In the genomic region with DNA sequence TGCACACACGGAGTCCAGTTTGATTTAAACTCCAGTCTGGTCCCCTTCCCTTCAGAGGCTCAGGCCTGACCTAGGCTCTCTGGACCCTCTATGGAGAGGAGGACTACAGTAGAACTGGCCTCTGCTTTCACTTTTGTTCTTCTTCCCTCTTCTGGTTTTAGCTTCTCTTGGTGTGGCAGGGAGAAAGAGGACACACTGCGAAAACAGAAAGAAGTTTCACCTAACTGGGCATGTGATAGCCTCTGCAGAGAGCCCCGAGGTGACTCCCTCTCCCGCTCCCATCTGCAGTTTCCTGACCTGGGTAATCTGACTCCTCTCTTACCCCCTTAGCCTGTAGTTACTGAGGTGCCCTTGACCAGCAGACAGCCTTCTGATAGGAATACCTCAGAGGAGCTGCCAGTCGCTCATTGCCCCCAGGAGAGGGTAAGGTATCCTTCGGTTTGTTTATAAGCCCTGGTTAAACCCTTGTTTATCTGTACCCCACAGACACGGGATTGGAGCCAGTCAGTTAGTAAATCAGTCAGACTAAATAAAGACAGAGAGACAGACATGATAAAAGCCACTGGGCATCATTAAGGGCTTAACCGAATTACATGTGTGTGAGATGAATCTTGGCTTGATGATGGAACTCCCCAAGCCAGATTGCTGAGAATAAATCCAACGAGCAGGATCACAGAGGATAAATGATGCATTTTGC, we compare ENCODE assay signal across 22 cellular contexts. TPM values are rescaled to one million over a fixed set of nuclear protein-coding genes. Genes with fewer than 3 reads are reported as not detected.
DNase-seq lines count a peak whose midpoint lies in the region; ATAC-seq and TF ChIP-seq lines count a peak whose summit lies in the region.
"Had no signal": no experiment of that assay in that cellular context is flagged by ENCODE, and none has a peak within 500 bp of the region (broad histone marks: within the 10 kb centered on the region; RNA-seq: fewer than 3 reads in every experiment).

No MANE protein-coding gene starts in this region.

- no peak overlapping the region for H2BK5ac ChIP-seq in IMR-90 (ENCODE audit: low read depth, low read length, poor library complexity, severe bottlenecking)

- POLR2A ChIA-PET in IMR-90 (lab: Charles Lee; ENCODE audit: unreplicated experiment), result no interaction called here

- intact Hi-C loops in IMR-90 (cut with micrococcal nuclease), result no loop called here

- H3K4me1 ChIP-seq in BLaER1 treated with 17β-estradiol and CSF1 and Interleukin-3, amounts not matched to agents 10 nM and 100 nM, result peaks cover 30 to 40% (median 34%) of the 10 kb centered on the region in 10 experiments
- no peaks in the 10 kb centered on the region for H3K4me1 ChIP-seq in IMR-90 (ENCODE audit: control insufficient read depth, insufficient read depth, low read length)
- H3K4me1 ChIP-seq: foreskin keratinocyte, SJSA1, vagina had no signal

- no peak overlapping the region for H4K91ac ChIP-seq in IMR-90 (ENCODE audit: insufficient read depth, low read depth, low read length)

- no peak overlapping the region for H3K4me3 ChIP-seq in BLaER1 treated with 17β-estradiol and CSF1 and Interleukin-3, amounts not matched to agents 10 nM and 100 nM
- no peak overlapping the region for H3K4me3 ChIP-seq in IMR-90 (ENCODE audit: insufficient read depth, low read depth, low read length)
- H3K4me3 ChIP-seq: coronary artery, SJSA1, vagina had no signal

- no peak overlapping the region for H2AFZ ChIP-seq in IMR-90 (replicated peaks; ENCODE audit: low read length, poor library complexity)

- no peak overlapping the region for H3K14ac ChIP-seq in IMR-90 (replicated peaks; ENCODE audit: low read depth, low read length)

- ATAC-seq in IMR-90 (ENCODE audit: low read depth) (peak; percentile 14; the same call in 1 of the 2 replicates), SK-N-SH treated with all-trans-retinoic acid at 6 μM for 48 hours (peak; percentile 43; the same call in 2 of the 3 replicates), GM21529 (IDR thresholded peaks at IDR 0.05; ENCODE audit: unreplicated experiment) (no peak), GM21423 (IDR thresholded peaks at IDR 0.05; ENCODE audit: unreplicated experiment) (no peak)
- ATAC-seq: activated T-helper 17 cell treated with anti-CD3 and anti-CD28 coated beads, Interleukin-2, amount 50 U/mL, for 72 hours; foreskin keratinocyte; HCT116; PC-3 had no signal

- no peak for TF ChIP-seq CTCF in IMR-90 (conservative IDR thresholded peaks at IDR 0.05; ENCODE audit: low read depth, low read length)

- 20% methylated on average over 1 of the region's 9 CpGs; no CpG with 5 or more reads in 1 of the 2 experiments for WGBS in IMR-90 (ENCODE audit: extremely low coverage in 2 of 2, insufficient read length in 1 of 2), 2 experiments

- H3K4ac ChIP-seq in IMR-90 (ENCODE audit: low read depth, low read length), result no peak overlapping the region

- H3K9me3 ChIP-seq in BLaER1 treated with 17β-estradiol and CSF1 and Interleukin-3, amounts not matched to agents 10 nM and 100 nM (replicated peaks in 1 of 11), result peaks cover 8 to 36% (median 23%) of the 10 kb centered on the region in 11 experiments; a peak in 21 of 22 replicates
- no peaks in the 10 kb centered on the region for H3K9me3 ChIP-seq in IMR-90 (ENCODE audit: control insufficient read depth, insufficient read depth, low read length)
- H3K9me3 ChIP-seq: SJSA1, vagina had no signal

- DNase-seq in IMR-90 (no peak), left kidney (ENCODE audit: low read depth, low spot score) (peak; percentile 86), NCI-H1694 (lab: John Stamatoyannopoulos, UW) (no peak)
- no peak for DNase-seq in stimulated activated CD4-positive, alpha-beta T cell treated with anti-CD3 and anti-CD28 coated beads, Interleukin-4, amount 100 ng/mL, for 24 hours
- DNase-seq: activated CD4-positive, CD25-positive, alpha-beta regulatory T cell treated with anti-CD3 and anti-CD28 coated beads, Interleukin-2, amount 50 U/mL, for 72 hours; CD8-positive, alpha-beta memory T cell; foreskin keratinocyte; NCI-H1417; NCI-H2227 treated with DMSO at 0.1 percent for 48 hours; nucleus accumbens; PC-3; stimulated activated CD4-positive, alpha-beta T cell treated with anti-CD3 and anti-CD28 coated beads, Interleukin-2, amount 100 ng/mL, for 24 hours had no signal

- no peak overlapping the region for H3K23ac ChIP-seq in IMR-90 (ENCODE audit: low read depth, low read length)

- H2BK15ac ChIP-seq in IMR-90 (ENCODE audit: low read depth, low read length), result no peak overlapping the region

- no peaks in the 10 kb centered on the region for H3K9me1 ChIP-seq in IMR-90 (ENCODE audit: insufficient read depth, low read length)

- no peak overlapping the region for H3K56ac ChIP-seq in IMR-90 (ENCODE audit: extremely low read depth, insufficient read depth, low read length)

- H2AK9ac ChIP-seq in IMR-90 (replicated peaks; ENCODE audit: low read depth, low read length, poor library complexity), result no peak overlapping the region

- no peak for TF ChIP-seq POLR2A in IMR-90 (IDR thresholded peaks at IDR 0.05; ENCODE audit: low read depth, low read length)

- H3K9ac ChIP-seq in BLaER1 treated with 17β-estradiol and CSF1 and Interleukin-3, amounts not matched to agents 10 nM and 100 nM, result no peak overlapping the region
- no peak overlapping the region for H3K9ac ChIP-seq in IMR-90 (ENCODE audit: low read depth, low read length)
- H3K9ac ChIP-seq: KMS-11 had no signal

- H4K5ac ChIP-seq in IMR-90 (ENCODE audit: low read depth, low read length), result no peak overlapping the region

- H2BK120ac ChIP-seq in IMR-90 (ENCODE audit: low read depth, low read length), result no peak overlapping the region

- peak overlapping the region in 10 of 11 experiments; percentile 2 to 82 (median 46); a peak in 16 of 22 replicates for H3K4me2 ChIP-seq in BLaER1 treated with 17β-estradiol and CSF1 and Interleukin-3, amounts not matched to agents 10 nM and 100 nM
- 0 out of 2 replicates have a peak overlapping the region, but pooled peaks have one; percentile 37 for H3K4me2 ChIP-seq in IMR-90 (ENCODE audit: low read depth, low read length)
- H3K4me2 ChIP-seq: KMS-11 had no signal

- no peak overlapping the region for H3K18ac ChIP-seq in IMR-90 (ENCODE audit: low read depth, low read length)

- no peak overlapping the region for H2BK20ac ChIP-seq in IMR-90 (ENCODE audit: low read depth, low read length)

- CTCF ChIA-PET in IMR-90 (lab: Yijun Ruan, JAX), result no interaction called here

- H3K27me3 ChIP-seq in BLaER1 treated with 17β-estradiol and CSF1 and Interleukin-3, amounts not matched to agents 10 nM and 100 nM, result no peaks in the 10 kb centered on the region
- peaks cover 63% of the 10 kb centered on the region for H3K27me3 ChIP-seq in IMR-90 (ENCODE audit: control insufficient read depth, insufficient read depth, low read length)
- H3K27me3 ChIP-seq: SJSA1, vagina had no signal

- no peaks in the 10 kb centered on the region for H3K36me3 ChIP-seq in BLaER1 treated with 17β-estradiol and CSF1 and Interleukin-3, amounts not matched to agents 10 nM and 100 nM
- H3K36me3 ChIP-seq in IMR-90 (ENCODE audit: control insufficient read depth, insufficient read depth, low read length), result no peaks in the 10 kb centered on the region
- H3K36me3 ChIP-seq: SJSA1, vagina had no signal

- no peaks in the 10 kb centered on the region for H3K79me1 ChIP-seq in IMR-90 (ENCODE audit: low read depth in 1 of 2, low read length in 2 of 2)

- in situ Hi-C loops in IMR-90 (cut with MboI; ENCODE audit: low sequenced_read_pairs), result no loop called here

- dilution Hi-C loops in IMR-90 (cut with HindIII; ENCODE audit: low sequenced_read_pairs, unreplicated experiment), result loop anchor here (25.0 kb wide), 1 partner anchor 512 kb away; no protein-coding TSS in a partner anchor

- no peak overlapping the region for H4K8ac ChIP-seq in IMR-90 (ENCODE audit: low read depth in 2 of 2, low read length in 2 of 2)

- no TSS peak for BruUV-seq in IMR-90 (replicated peaks; lab: Mats Ljungman, UMichigan)

- H2AK5ac ChIP-seq in IMR-90 (ENCODE audit: low read depth, low read length), result no peak overlapping the region

- peak overlapping the region in 4 of 11 experiments; percentile 10 to 38 (median 24); a peak in 5 of 22 replicates for H3K27ac ChIP-seq in BLaER1 treated with 17β-estradiol and CSF1 and Interleukin-3, amounts not matched to agents 10 nM and 100 nM
- H3K27ac ChIP-seq in IMR-90 (ENCODE audit: insufficient read depth, low read length), result no peak overlapping the region
- H3K27ac ChIP-seq: coronary artery, foreskin keratinocyte, KMS-11, SJSA1, vagina had no signal

- no peaks in the 10 kb centered on the region for H4K20me1 ChIP-seq in BLaER1 treated with 17β-estradiol and CSF1 and Interleukin-3, amounts not matched to agents 10 nM and 100 nM
- no peaks in the 10 kb centered on the region for H4K20me1 ChIP-seq in IMR-90 (ENCODE audit: insufficient read depth, low read length)

- no peak for TF ChIP-seq RAD21 in IMR-90 (IDR thresholded peaks at IDR 0.05; ENCODE audit: low read length)

TF ChIP-seq in IMR-90, 13 proteins besides CTCF, POLR2A, EP300 and RAD21 (continues in another document):
- TF ChIP-seq, protein P1, sequence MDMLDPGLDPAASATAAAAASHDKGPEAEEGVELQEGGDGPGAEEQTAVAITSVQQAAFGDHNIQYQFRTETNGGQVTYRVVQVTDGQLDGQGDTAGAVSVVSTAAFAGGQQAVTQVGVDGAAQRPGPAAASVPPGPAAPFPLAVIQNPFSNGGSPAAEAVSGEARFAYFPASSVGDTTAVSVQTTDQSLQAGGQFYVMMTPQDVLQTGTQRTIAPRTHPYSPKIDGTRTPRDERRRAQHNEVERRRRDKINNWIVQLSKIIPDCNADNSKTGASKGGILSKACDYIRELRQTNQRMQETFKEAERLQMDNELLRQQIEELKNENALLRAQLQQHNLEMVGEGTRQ (IDR thresholded peaks at IDR 0.05; ENCODE audit: low read depth, low read length), result no peak
- no peak for TF ChIP-seq SMC3 (IDR thresholded peaks at IDR 0.05; ENCODE audit: low read depth, low read length)

RNA-seq across cellular contexts. Expression of a gene that starts 12.0 kb away (rescaled TPM):
- total RNA-seq in IMR-90 (2012; rRNA removed), result 4.7 and 4.8 TPM in 2 replicates
- polyA plus RNA-seq in IMR-90 (2012; rRNA removed), result 15.8 and 18.7 TPM in 2 replicates
- 12.7 and 16.6 TPM in 2 replicates for polyA plus RNA-seq in IMR-90 (2012; cell fraction: cytosol; rRNA removed)
- polyA plus RNA-seq in IMR-90 (2012; cell fraction: nucleus; rRNA removed; ENCODE audit: low replicate concordance), result 7.9 and 10.7 TPM in 2 replicates

Comparison
In these comparisons a context has a peak if more than half of its experiments do, and no peak if none do; other contexts are left out.
1. ATAC-seq: peak in IMR-90 (single experiment) and SK-N-SH treated with all-trans-retinoic acid at 6 μM for 48 hours (single experiment); none in GM21529 (single experiment) and GM21423 (single experiment).